In genomic region chr3:112739252-112739945, GRCh38 we compare ENCODE assay signal across 17 cellular contexts.
A peak's percentile ranks its signal among the peaks of the same experiment; 100 is the strongest.
DNase-seq lines count a peak whose midpoint lies in the region; ATAC-seq, FAIRE-seq and TF ChIP-seq lines count a peak whose summit lies in the region.
"Had no signal": no experiment of that assay in that cellular context is flagged by ENCODE, and none has a peak within 500 bp of the region (broad histone marks: within the 10 kb centered on the region; RNA-seq: fewer than 3 reads in every experiment).

No MANE protein-coding gene starts in this region.

- no peak overlapping the region for H3K4me2 ChIP-seq in SK-N-SH
- H3K4me2 ChIP-seq in astrocyte (ENCODE audit: low read length): no peak overlapping the region
- H3K4me2 ChIP-seq in mesenchymal stem cell (ENCODE audit: low read length, poor library complexity, severe bottlenecking): no peak overlapping the region

- no peaks in the 10 kb centered on the region for H3K27me3 Mint-ChIP-seq in astrocyte (ENCODE audit: low read depth, unreplicated experiment)

- H4K8ac ChIP-seq in mesenchymal stem cell (ENCODE audit: low read length): no peak overlapping the region

- CTCF ChIA-PET in SK-N-SH (lab: Yijun Ruan, JAX): interaction anchor here (0.6 to 1.3 kb wide), 2 partner anchors 96 to 240 kb away, joined by 3 to 5 read pairs; no protein-coding TSS in a partner anchor

- no peak for TF ChIP-seq RAD21 in SK-N-SH (IDR thresholded peaks at IDR 0.05; ENCODE audit: low read length)

- no peaks in the 10 kb centered on the region for H3K36me3 Mint-ChIP-seq in astrocyte (ENCODE audit: low read depth, unreplicated experiment)

- H3K9ac ChIP-seq in SK-N-SH: no peak overlapping the region
- no peak overlapping the region for H3K9ac ChIP-seq in astrocyte (ENCODE audit: low read length)
- H3K9ac ChIP-seq in mesenchymal stem cell (ENCODE audit: low read length): peak overlapping the region; percentile 2

- H3K9me3 ChIP-seq in SK-N-SH (no peaks in the 10 kb centered on the region), astrocyte (ENCODE audit: insufficient read depth, low read depth, low read length) (no peaks in the 10 kb centered on the region), mesenchymal stem cell (ENCODE audit: control insufficient read depth, low read length) (no peaks in the 10 kb centered on the region)
- H3K9me3 ChIP-seq: SJSA1, testis had no signal

- H3K9me3 Mint-ChIP-seq in astrocyte (ENCODE audit: unreplicated experiment): peaks cover 2% of the 10 kb centered on the region

- no peak for ATAC-seq in SK-N-SH treated with all-trans-retinoic acid at 6 μM for 48 hours

- TF ChIP-seq CTCF in SK-N-SH (IDR thresholded peaks at IDR 0.05): no peak; the same call in 1 of the 2 replicates
- peak; percentile 7 for TF ChIP-seq CTCF in astrocyte (IDR thresholded peaks at IDR 0.05; ENCODE audit: insufficient read depth, low read depth, low read length)

- H3K79me2 ChIP-seq in SK-N-SH (ENCODE audit: insufficient read depth): no peaks in the 10 kb centered on the region
- H3K79me2 ChIP-seq in astrocyte (ENCODE audit: insufficient read depth, low read length): no peaks in the 10 kb centered on the region

- FAIRE-seq in astrocyte (lab: Jason Lieb, UNC): no peak
- FAIRE-seq: D721Med, HTR-8/SVneo had no signal

- no peak overlapping the region for H3K14ac ChIP-seq in mesenchymal stem cell (ENCODE audit: low read length in 2 of 2)

- no peak overlapping the region for H3K4me3 ChIP-seq in SK-N-SH (ENCODE audit: low read depth in 2 of 2, low read length in 1 of 2)
- no peak overlapping the region for H3K4me3 ChIP-seq in astrocyte (ENCODE audit: insufficient read depth, low read depth, low read length)
- no peak overlapping the region for H3K4me3 ChIP-seq in mesenchymal stem cell (ENCODE audit: insufficient read depth in 1 of 2, low read depth in 1 of 2, low read length in 2 of 2)
- H3K4me3 ChIP-seq: SJSA1, smooth muscle cell, testis had no signal

- no peaks in the 10 kb centered on the region for H3K9me2 ChIP-seq in SK-N-SH

- DNase-seq in SK-N-SH (no peak), Kasumi-1 (lab: John Stamatoyannopoulos, UW) (peak; percentile 7 to 16), astrocyte (ENCODE audit: low read depth) (peak; percentile 29), mesenchymal stem cell (no peak), kidney tubule cell (ENCODE audit: low spot score) (no peak), NCI-H1694 treated with DMSO at 0.1 percent for 48 hours (lab: John Stamatoyannopoulos, UW) (no peak), NCI-H1092 treated with DMSO at 0.1 percent for 48 hours (lab: John Stamatoyannopoulos, UW) (no peak)
- DNase-seq: activated gamma-delta T cell, NCI-H2171, testis, WERI-Rb-1 had no signal

- TF ChIP-seq EP300 in SK-N-SH (IDR thresholded peaks at IDR 0.05; ENCODE audit: borderline replicate concordance in 1 of 2, low read depth in 1 of 2, low read length in 1 of 2): no peak

- H3F3A ChIP-seq in SK-N-SH (replicated peaks; ENCODE audit: insufficient read depth): no peaks in the 10 kb centered on the region

- no peak overlapping the region for H2BK5ac ChIP-seq in mesenchymal stem cell (ENCODE audit: low read depth, low read length, poor library complexity, severe bottlenecking)

- no peak overlapping the region for H4K91ac ChIP-seq in mesenchymal stem cell (ENCODE audit: low read length)

- no peak overlapping the region for H3K23ac ChIP-seq in mesenchymal stem cell (ENCODE audit: low read length in 2 of 2)

- H3K27me3 ChIP-seq in SK-N-SH (ENCODE audit: insufficient read depth): no peaks in the 10 kb centered on the region
- no peaks in the 10 kb centered on the region for H3K27me3 ChIP-seq in astrocyte (ENCODE audit: insufficient read depth, low read length)
- no peaks in the 10 kb centered on the region for H3K27me3 ChIP-seq in mesenchymal stem cell (ENCODE audit: control insufficient read depth in 1 of 2, insufficient read depth in 1 of 2, low read length in 2 of 2)
- H3K27me3 ChIP-seq: SJSA1, testis had no signal

- H3K4ac ChIP-seq in mesenchymal stem cell (ENCODE audit: low read depth in 1 of 2, low read length in 2 of 2): no peak overlapping the region

- H2AK5ac ChIP-seq in mesenchymal stem cell (ENCODE audit: low read length, severe bottlenecking): no peak overlapping the region

- no peaks in the 10 kb centered on the region for H4K20me1 ChIP-seq in SK-N-SH (ENCODE audit: insufficient read depth)
- H4K20me1 ChIP-seq in astrocyte (ENCODE audit: insufficient read depth, low read length): no peaks in the 10 kb centered on the region

- H3K79me1 ChIP-seq in mesenchymal stem cell (replicated peaks; ENCODE audit: low read length, poor library complexity, severe bottlenecking): no peaks in the 10 kb centered on the region

- H3K27ac ChIP-seq in SK-N-SH (ENCODE audit: low read depth in 2 of 2, low read length in 1 of 2) (no peak overlapping the region), astrocyte (ENCODE audit: low read depth, low read length) (no peak overlapping the region), mesenchymal stem cell (ENCODE audit: low read length, poor library complexity, severe bottlenecking) (no peak overlapping the region)
- H3K27ac ChIP-seq: 22Rv1, SJSA1, testis, WERI-Rb-1 had no signal

- H3K18ac ChIP-seq in mesenchymal stem cell (ENCODE audit: low read depth in 1 of 2, low read length in 2 of 2): no peak overlapping the region

- no peak overlapping the region for H2BK12ac ChIP-seq in mesenchymal stem cell (ENCODE audit: low read length in 2 of 2)

- no peaks in the 10 kb centered on the region; a peak in 1 of 4 replicates for H3K4me1 ChIP-seq in SK-N-SH (ENCODE audit: control insufficient read depth in 1 of 2, insufficient read depth in 2 of 2, low read depth in 1 of 2, low read length in 1 of 2)
- H3K4me1 ChIP-seq in astrocyte (ENCODE audit: insufficient read depth, low read length): peaks cover 3% of the 10 kb centered on the region
- H3K4me1 ChIP-seq in mesenchymal stem cell (ENCODE audit: control insufficient read depth, insufficient read depth, low read depth, low read length): no peaks in the 10 kb centered on the region
- H3K4me1 ChIP-seq: SJSA1, testis had no signal

- POLR2A ChIA-PET in SK-N-SH (lab: Yijun Ruan, JAX): no interaction called here

- H3K27ac Mint-ChIP-seq in astrocyte (ENCODE audit: unreplicated experiment): peak overlapping the region; percentile 20

- H3K36me3 ChIP-seq in SK-N-SH (replicated peaks in 1 of 2; ENCODE audit: control insufficient read depth in 1 of 2, insufficient read depth in 2 of 2, low read length in 1 of 2) (no peaks in the 10 kb centered on the region), astrocyte (ENCODE audit: insufficient read depth, low read length) (no peaks in the 10 kb centered on the region), mesenchymal stem cell (ENCODE audit: control insufficient read depth in 1 of 2, insufficient read depth in 2 of 2, low read depth in 1 of 2, low read length in 2 of 2) (no peaks in the 10 kb centered on the region)
- H3K36me3 ChIP-seq: SJSA1, WERI-Rb-1 had no signal

- WGBS in SK-N-SH (ENCODE audit: low lambda C conversion rate): 48% methylated on average over 1 of the region's 1 CpG
- no CpG with 5 or more reads among the region's 1 CpG for WGBS in mesenchymal stem cell

- no peak overlapping the region for H2BK15ac ChIP-seq in mesenchymal stem cell (ENCODE audit: low read depth, poor library complexity, severe bottlenecking)

- H2AFZ ChIP-seq in SK-N-SH (ENCODE audit: low read depth) (peak overlapping the region; percentile 29; the same call in 1 of the 2 replicates), astrocyte (ENCODE audit: low read depth, low read length) (no peak overlapping the region), mesenchymal stem cell (ENCODE audit: low read depth, low read length) (no peak overlapping the region)

- H3K4me3 Mint-ChIP-seq in astrocyte (ENCODE audit: unreplicated experiment): no peak overlapping the region

- peaks cover 7% of the 10 kb centered on the region for H3K4me1 Mint-ChIP-seq in astrocyte (ENCODE audit: low read depth, unreplicated experiment)

- no peak overlapping the region for H2BK120ac ChIP-seq in mesenchymal stem cell (ENCODE audit: low read depth, low read length)

TF ChIP-seq in SK-N-SH, 30 proteins besides CTCF, POLR2A, EP300 and RAD21 (continues in another document):
- TF ChIP-seq, protein P1, sequence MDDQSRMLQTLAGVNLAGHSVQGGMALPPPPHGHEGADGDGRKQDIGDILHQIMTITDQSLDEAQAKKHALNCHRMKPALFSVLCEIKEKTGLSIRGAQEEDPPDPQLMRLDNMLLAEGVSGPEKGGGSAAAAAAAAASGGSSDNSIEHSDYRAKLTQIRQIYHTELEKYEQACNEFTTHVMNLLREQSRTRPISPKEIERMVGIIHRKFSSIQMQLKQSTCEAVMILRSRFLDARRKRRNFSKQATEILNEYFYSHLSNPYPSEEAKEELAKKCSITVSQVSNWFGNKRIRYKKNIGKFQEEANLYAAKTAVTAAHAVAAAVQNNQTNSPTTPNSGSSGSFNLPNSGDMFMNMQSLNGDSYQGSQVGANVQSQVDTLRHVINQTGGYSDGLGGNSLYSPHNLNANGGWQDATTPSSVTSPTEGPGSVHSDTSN (IDR thresholded peaks at IDR 0.05): no peak

TF ChIP-seq in SK-N-SH treated with all-trans-retinoic acid at 6 μM for 48 hours, 23 proteins besides CTCF, POLR2A, EP300 and RAD21 (continues in another document):
- TF ChIP-seq ESRRG (CRISPR knock-in tag; IDR thresholded peaks at IDR 0.05) (no peak), ARNTL (CRISPR knock-in tag; IDR thresholded peaks at IDR 0.05; ENCODE audit: borderline replicate concordance, low read depth) (no peak), ISL1 (CRISPR knock-in tag; IDR thresholded peaks at IDR 0.05) (no peak), ZNF565 (CRISPR knock-in tag; conservative IDR thresholded peaks at IDR 0.05; ENCODE audit: low read depth) (no peak), ZNF8 (CRISPR knock-in tag; IDR thresholded peaks at IDR 0.05) (no peak), ZFP30 (CRISPR knock-in tag; IDR thresholded peaks at IDR 0.05) (no peak), ZC3H10 (CRISPR knock-in tag; IDR thresholded peaks at IDR 0.05) (no peak), PPARA (CRISPR knock-in tag; IDR thresholded peaks at IDR 0.05; ENCODE audit: borderline replicate concordance) (no peak)
- TF ChIP-seq, protein P2, sequence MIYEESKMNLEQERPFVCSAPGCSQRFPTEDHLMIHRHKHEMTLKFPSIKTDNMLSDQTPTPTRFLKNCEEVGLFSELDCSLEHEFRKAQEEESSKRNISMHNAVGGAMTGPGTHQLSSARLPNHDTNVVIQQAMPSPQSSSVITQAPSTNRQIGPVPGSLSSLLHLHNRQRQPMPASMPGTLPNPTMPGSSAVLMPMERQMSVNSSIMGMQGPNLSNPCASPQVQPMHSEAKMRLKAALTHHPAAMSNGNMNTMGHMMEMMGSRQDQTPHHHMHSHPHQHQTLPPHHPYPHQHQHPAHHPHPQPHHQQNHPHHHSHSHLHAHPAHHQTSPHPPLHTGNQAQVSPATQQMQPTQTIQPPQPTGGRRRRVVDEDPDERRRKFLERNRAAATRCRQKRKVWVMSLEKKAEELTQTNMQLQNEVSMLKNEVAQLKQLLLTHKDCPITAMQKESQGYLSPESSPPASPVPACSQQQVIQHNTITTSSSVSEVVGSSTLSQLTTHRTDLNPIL (CRISPR knock-in tag; IDR thresholded peaks at IDR 0.05; ENCODE audit: low read depth): no peak

Comparison
In these comparisons a context has a peak if more than half of its experiments do, and no peak if none do; other contexts are left out.
1. DNase-seq: peak in Kasumi-1 (2 of 2) and astrocyte (single experiment); none in SK-N-SH (single experiment), mesenchymal stem cell (single experiment), kidney tubule cell (single experiment), NCI-H1694 treated with DMSO at 0.1 percent for 48 hours (single experiment) and NCI-H1092 treated with DMSO at 0.1 percent for 48 hours (single experiment).